In genomic region chr3:9035473-9035872, GRCh38 we compare ENCODE assay signal across 18 cellular contexts.
"Had no signal": no experiment of that assay in that cellular context is flagged by ENCODE, and none has a peak within 500 bp of the region (broad histone marks: within the 10 kb centered on the region; RNA-seq: fewer than 3 reads in every experiment).

No MANE protein-coding gene starts in this region.

- H3K9me3 ChIP-seq: gastroesophageal sphincter, right atrium auricular region, spleen, upper lobe of left lung had no signal

- H3K4me3 ChIP-seq: coronary artery, gastroesophageal sphincter, right atrium auricular region, spleen, upper lobe of left lung had no signal

- H3K27ac ChIP-seq: coronary artery, gastroesophageal sphincter, right atrium auricular region, spleen, upper lobe of left lung had no signal

- DNase-seq: activated CD4-positive, alpha-beta memory T cell treated with anti-CD3 and anti-CD28 coated beads for 36 hours; activated CD4-positive, alpha-beta T cell treated with anti-CD3 and anti-CD28 coated beads for 48 hours; activated naive CD4-positive, alpha-beta T cell treated with anti-CD3 and anti-CD28 coated beads for 36 hours; activated T-cell treated with anti-CD3 and anti-CD28 coated beads, Interleukin-2, amount 50 U/mL, for 48 hours; amygdala; endodermal cell; head of caudate nucleus; hypothalamus; midbrain; natural killer cell; spleen; stimulated activated CD4-positive, alpha-beta T cell treated with anti-CD3 and anti-CD28 coated beads, Interleukin-4, amount 100 ng/mL, for 24 hours; stimulated activated naive CD8-positive, alpha-beta T cell treated with anti-CD3 and anti-CD28 coated beads, Interleukin-15, Interleukin-2, amounts not matched to agents 100 U/mL and 50 U/mL, for 24 hours; T-helper 9 cell; upper lobe of left lung had no signal

- ATAC-seq: gastroesophageal sphincter; natural killer cell; stimulated activated naive CD8-positive, alpha-beta T cell treated with anti-CD3 and anti-CD28 coated beads, Interleukin-15, Interleukin-2, amounts not matched to agents 100 U/mL and 50 U/mL, for 24 hours had no signal

- H3K36me3 ChIP-seq: gastroesophageal sphincter, right atrium auricular region, spleen, upper lobe of left lung had no signal

- H3K27me3 ChIP-seq: gastroesophageal sphincter, right atrium auricular region, spleen, upper lobe of left lung had no signal
